Comparison of ENCODE assay signal across 20 cellular contexts in genomic region chrX:134158821-134159512, GRCh38.
DNase-seq lines count a peak whose midpoint lies in the region; ATAC-seq, FAIRE-seq and TF ChIP-seq lines count a peak whose summit lies in the region.
"Had no signal": no experiment of that assay in that cellular context is flagged by ENCODE, and none has a peak within 500 bp of the region (broad histone marks: within the 10 kb centered on the region; RNA-seq: fewer than 3 reads in every experiment).

No MANE protein-coding gene starts in this region.

- H3K9me3 ChIP-seq in SK-N-SH, result no peaks in the 10 kb centered on the region
- H3K9me3 ChIP-seq: Peyer's patch, right lobe of liver, tibial nerve had no signal

- peaks cover 9% of the 10 kb centered on the region for H3K27me3 ChIP-seq in SK-N-SH (ENCODE audit: insufficient read depth)
- H3K27me3 ChIP-seq: Peyer's patch, right lobe of liver had no signal

- H3K4me1 ChIP-seq in SK-N-SH (ENCODE audit: control insufficient read depth in 1 of 2, insufficient read depth in 2 of 2, low read depth in 1 of 2, low read length in 1 of 2), result no peaks in the 10 kb centered on the region
- H3K4me1 ChIP-seq: Peyer's patch, right lobe of liver, tibial nerve had no signal

- ATAC-seq in GM18858 (IDR thresholded peaks at IDR 0.05; ENCODE audit: unreplicated experiment) (peak; percentile 55), HG03565 (IDR thresholded peaks at IDR 0.05; ENCODE audit: unreplicated experiment) (peak; percentile 34), HG02678 (IDR thresholded peaks at IDR 0.05; ENCODE audit: unreplicated experiment) (no peak)
- ATAC-seq: GM12878, right lobe of liver had no signal

- H3F3A ChIP-seq in SK-N-SH (replicated peaks; ENCODE audit: insufficient read depth), result no peaks in the 10 kb centered on the region

- no peaks in the 10 kb centered on the region for H4K20me1 ChIP-seq in SK-N-SH (ENCODE audit: insufficient read depth)

- H3K4me3 ChIP-seq in SK-N-SH (ENCODE audit: low read depth in 2 of 2, low read length in 1 of 2), result no peak overlapping the region
- H3K4me3 ChIP-seq: GM12878, Peyer's patch, right lobe of liver, SK-N-MC, tibial nerve had no signal

- 40% methylated on average over 5 of the region's 5 CpGs for WGBS in SK-N-SH (ENCODE audit: low lambda C conversion rate)

- no peak for TF ChIP-seq RAD21 in SK-N-SH (IDR thresholded peaks at IDR 0.05; ENCODE audit: low read length)

- FAIRE-seq in GM12891 (lab: Jason Lieb, UNC), result peak; percentile 76
- FAIRE-seq: GM12878, keratinocyte had no signal

- H3K9me2 ChIP-seq in SK-N-SH, result no peaks in the 10 kb centered on the region

- H3K27ac ChIP-seq in SK-N-SH (ENCODE audit: low read depth in 2 of 2, low read length in 1 of 2), result no peak overlapping the region
- H3K27ac ChIP-seq: KMS-11, Peyer's patch, right lobe of liver, SK-N-MC, tibial nerve had no signal

- no peaks in the 10 kb centered on the region for H3K36me3 ChIP-seq in SK-N-SH (replicated peaks in 1 of 2; ENCODE audit: control insufficient read depth in 1 of 2, insufficient read depth in 2 of 2, low read length in 1 of 2)
- H3K36me3 ChIP-seq: Peyer's patch, right lobe of liver, tibial nerve had no signal

- DNase-seq in GM12891 (ENCODE audit: insufficient read length, low spot score), result no peak
- DNase-seq in astrocyte of the hippocampus (ENCODE audit: low read depth, low spot score), result peak; percentile 25
- no peak for DNase-seq in GM19238 (ENCODE audit: insufficient read length, low spot score)
- DNase-seq in DMS114 treated with DMSO at 0.1 percent for 48 hours (lab: John Stamatoyannopoulos, UW; ENCODE audit: unreplicated experiment), result no peak
- DNase-seq in SK-N-SH, result no peak
- DNase-seq: caudate nucleus, COR-L47, NCI-H1417, NCI-H2171, NCI-H82, Peyer's patch, right lobe of liver had no signal

- no peak overlapping the region for H3K4me2 ChIP-seq in SK-N-SH
- H3K4me2 ChIP-seq: KMS-11 had no signal

- POLR2A ChIA-PET in SK-N-SH (lab: Yijun Ruan, JAX), result no interaction called here

- H3K79me2 ChIP-seq in SK-N-SH (ENCODE audit: insufficient read depth), result no peaks in the 10 kb centered on the region

- no peak for TF ChIP-seq CTCF in SK-N-SH (IDR thresholded peaks at IDR 0.05)

- H2AFZ ChIP-seq in SK-N-SH (ENCODE audit: low read depth), result no peak overlapping the region

- no peak overlapping the region for H3K9ac ChIP-seq in SK-N-SH
- H3K9ac ChIP-seq: KMS-11 had no signal

- CTCF ChIA-PET in SK-N-SH (lab: Yijun Ruan, JAX), result interaction anchor here (0.6 kb wide), 1 partner anchor 627 kb away, joined by 3 read pairs; no protein-coding TSS in a partner anchor

- TF ChIP-seq POLR2A in GM12891 (IDR thresholded peaks at IDR 0.05; ENCODE audit: low read depth, low read length), result no peak

- TF ChIP-seq EP300 in SK-N-SH (IDR thresholded peaks at IDR 0.05; ENCODE audit: borderline replicate concordance in 1 of 2, low read depth in 1 of 2, low read length in 1 of 2), result no peak

TF ChIP-seq in GM12891, 5 proteins besides CTCF, POLR2A, EP300 and RAD21:
- TF ChIP-seq PAX5 (IDR thresholded peaks at IDR 0.05; ENCODE audit: insufficient read depth, low read length, severe bottlenecking), result no peak
- TF ChIP-seq POLR2AphosphoS5 (IDR thresholded peaks at IDR 0.05; ENCODE audit: low read depth, low read length), result no peak
- no peak for TF ChIP-seq POU2F2 (IDR thresholded peaks at IDR 0.05; ENCODE audit: low read depth, low read length)
- no peak for TF ChIP-seq TAF1 (IDR thresholded peaks at IDR 0.05; ENCODE audit: low read depth, low read length)
- TF ChIP-seq SPI1 (IDR thresholded peaks at IDR 0.05; ENCODE audit: low read depth, low read length), result no peak

TF ChIP-seq in SK-N-SH, 30 proteins besides CTCF, POLR2A, EP300 and RAD21:
- no peak for TF ChIP-seq ELF1 (IDR thresholded peaks at IDR 0.05)
- no peak for TF ChIP-seq GABPA (IDR thresholded peaks at IDR 0.05; ENCODE audit: low read depth)
- no peak for TF ChIP-seq TAF1 (IDR thresholded peaks at IDR 0.05; ENCODE audit: borderline replicate concordance, low read depth, low read length)
- TF ChIP-seq ZBTB33 (IDR thresholded peaks at IDR 0.05; ENCODE audit: borderline replicate concordance, low read depth), result no peak
- no peak for TF ChIP-seq YY1 (IDR thresholded peaks at IDR 0.05; ENCODE audit: low read depth)
- TF ChIP-seq RFX5 (IDR thresholded peaks at IDR 0.05; ENCODE audit: low read length), result no peak
